In genomic region chr22:43378011-43378704, GRCh38 we compare ENCODE assay signal across 1 cellular context.
TF ChIP-seq lines count a peak whose summit lies in the region.

No MANE protein-coding gene starts in this region.

TF ChIP-seq in HepG2, 621 proteins besides CTCF, POLR2A, EP300 and RAD21 (continued from another document and continues in another):
- TF ChIP-seq ZNF484 (CRISPR knock-in tag; IDR thresholded peaks at IDR 0.05; ENCODE audit: borderline replicate concordance, low read depth) (no peak), CBX5 (CRISPR knock-in tag; IDR thresholded peaks at IDR 0.05; ENCODE audit: borderline replicate concordance) (no peak), FOXA1 (IDR thresholded peaks at IDR 0.05) (no peak), FOXA1 (CRISPR knock-in tag; IDR thresholded peaks at IDR 0.05) (no peak), ZNF572 (CRISPR knock-in tag; IDR thresholded peaks at IDR 0.05) (no peak), ZNF564 (CRISPR knock-in tag; IDR thresholded peaks at IDR 0.05) (no peak), FOXK2 (IDR thresholded peaks at IDR 0.05) (no peak), ZNF777 (CRISPR knock-in tag; IDR thresholded peaks at IDR 0.05) (no peak), SP2 (CRISPR knock-in tag; IDR thresholded peaks at IDR 0.05) (no peak), ZSCAN20 (CRISPR knock-in tag; IDR thresholded peaks at IDR 0.05; ENCODE audit: borderline replicate concordance) (no peak), YEATS4 (CRISPR knock-in tag; IDR thresholded peaks at IDR 0.05; ENCODE audit: borderline replicate concordance) (no peak), MAFK (conservative IDR thresholded peaks at IDR 0.05 in 1 of 2, IDR thresholded peaks at IDR 0.05 in 1 of 2; ENCODE audit: low read length in 2 of 2) (peak; percentile 36 to 68; a peak in 2 of 4 replicates), ZNF580 (CRISPR knock-in tag; IDR thresholded peaks at IDR 0.05; ENCODE audit: borderline replicate concordance, low read depth) (no peak), ZNF451 (CRISPR knock-in tag; IDR thresholded peaks at IDR 0.05) (no peak), ZSCAN21 (CRISPR knock-in tag; IDR thresholded peaks at IDR 0.05; ENCODE audit: borderline replicate concordance) (no peak), JUNB (CRISPR knock-in tag; IDR thresholded peaks at IDR 0.05; ENCODE audit: borderline replicate concordance) (no peak), ZNF775 (CRISPR knock-in tag; IDR thresholded peaks at IDR 0.05; ENCODE audit: borderline replicate concordance) (no peak), GABPA (IDR thresholded peaks at IDR 0.05; ENCODE audit: low read depth, low read length) (no peak), GABPA (CRISPR knock-in tag; IDR thresholded peaks at IDR 0.05; ENCODE audit: low read depth) (0 out of 2 replicates have a peak, but pooled peaks have one; percentile 29), ZFYVE20 (CRISPR knock-in tag; IDR thresholded peaks at IDR 0.05; ENCODE audit: borderline replicate concordance, low read depth) (no peak), THAP11 (CRISPR knock-in tag; IDR thresholded peaks at IDR 0.05) (no peak), ZNF710 (CRISPR knock-in tag; IDR thresholded peaks at IDR 0.05; ENCODE audit: borderline replicate concordance) (peak; percentile 100), ARID5B (CRISPR knock-in tag; IDR thresholded peaks at IDR 0.05) (peak; percentile 90), ZNF292 (CRISPR knock-in tag; IDR thresholded peaks at IDR 0.05; ENCODE audit: borderline replicate concordance, low read depth) (no peak), ZFP41 (CRISPR knock-in tag; IDR thresholded peaks at IDR 0.05; ENCODE audit: borderline replicate concordance) (no peak), ERF (CRISPR knock-in tag; IDR thresholded peaks at IDR 0.05) (0 out of 2 replicates have a peak, but pooled peaks have one; percentile 25), PHB2 (IDR thresholded peaks at IDR 0.05; ENCODE audit: partially characterized antibody) (no peak), ZNF383 (CRISPR knock-in tag; IDR thresholded peaks at IDR 0.05; ENCODE audit: borderline replicate concordance) (no peak), PHF5A (CRISPR knock-in tag; IDR thresholded peaks at IDR 0.05; ENCODE audit: low read depth, unreplicated experiment) (no peak), ARNT (IDR thresholded peaks at IDR 0.05) (no peak), ZNF652 (CRISPR knock-in tag; IDR thresholded peaks at IDR 0.05; ENCODE audit: borderline replicate concordance, low read depth) (no peak), NFIC (IDR thresholded peaks at IDR 0.05; ENCODE audit: low read length) (peak; percentile 59), CREB1 (IDR thresholded peaks at IDR 0.05) (no peak), CREB1 (CRISPR knock-in tag; IDR thresholded peaks at IDR 0.05) (no peak), SMC3 (IDR thresholded peaks at IDR 0.05; ENCODE audit: low read length) (no peak), MATR3 (CRISPR knock-in tag; IDR thresholded peaks at IDR 0.05) (no peak), ZNF143 (CRISPR knock-in tag; IDR thresholded peaks at IDR 0.05) (no peak), ZNF333 (CRISPR knock-in tag; IDR thresholded peaks at IDR 0.05; ENCODE audit: borderline replicate concordance) (no peak), THAP9 (CRISPR knock-in tag; IDR thresholded peaks at IDR 0.05; ENCODE audit: borderline replicate concordance) (no peak), MTF2 (CRISPR knock-in tag; IDR thresholded peaks at IDR 0.05; ENCODE audit: borderline replicate concordance) (no peak), SIX4 (CRISPR knock-in tag; IDR thresholded peaks at IDR 0.05) (peak; percentile 99), ZNF138 (CRISPR knock-in tag; IDR thresholded peaks at IDR 0.05; ENCODE audit: low read depth) (no peak), KDM6A (CRISPR knock-in tag; IDR thresholded peaks at IDR 0.05; ENCODE audit: low read depth) (peak; percentile 33; the same call in 1 of the 2 replicates), ELF4 (CRISPR knock-in tag; IDR thresholded peaks at IDR 0.05; ENCODE audit: borderline replicate concordance) (no peak), NR2C2 (CRISPR knock-in tag; IDR thresholded peaks at IDR 0.05; ENCODE audit: borderline replicate concordance) (peak; percentile 38; the same call in 1 of the 2 replicates), ZNF646 (CRISPR knock-in tag; IDR thresholded peaks at IDR 0.05) (no peak), XRCC5 (optimal IDR thresholded peaks at IDR 0.05; ENCODE audit: low read length) (no peak), ZFP91 (CRISPR knock-in tag; IDR thresholded peaks at IDR 0.05; ENCODE audit: borderline replicate concordance) (no peak), AGO2 (optimal IDR thresholded peaks at IDR 0.05; ENCODE audit: low read depth, low read length) (no peak), ZNF569 (CRISPR knock-in tag; IDR thresholded peaks at IDR 0.05; ENCODE audit: borderline replicate concordance) (no peak)
